Comparison of ENCODE assay signal across 15 cellular contexts in genomic region chr7:77444123-77444522, GRCh38.
DNase-seq lines count a peak whose midpoint lies in the region; ATAC-seq and TF ChIP-seq lines count a peak whose summit lies in the region.
"Had no signal": no experiment of that assay in that cellular context is flagged by ENCODE, and none has a peak within 500 bp of the region (broad histone marks: within the 10 kb centered on the region; RNA-seq: fewer than 3 reads in every experiment).

No MANE protein-coding gene starts in this region.

- ATAC-seq in HG02798 (IDR thresholded peaks at IDR 0.05; ENCODE audit: poor library complexity, unreplicated experiment) = no peak
- ATAC-seq: activated CD8-positive, alpha-beta T cell treated with anti-CD3 and anti-CD28 coated beads, Interleukin-2, amount 10 ng/mL, durations not matched to agents 7 days and 5 days; left ventricle myocardium superior had no signal

- H3K36me3 ChIP-seq in neutrophil = no peaks in the 10 kb centered on the region
- H3K36me3 ChIP-seq: ascending aorta, heart right ventricle had no signal

- TF ChIP-seq CTCF in fibroblast of mammary gland (conservative IDR thresholded peaks at IDR 0.05; ENCODE audit: control insufficient read depth, insufficient read depth, low read depth, low read length) (no peak), neutrophil (IDR thresholded peaks at IDR 0.05) (no peak), GM20000 (IDR thresholded peaks at IDR 0.05; ENCODE audit: extremely low read depth, missing control alignments) (no peak)

- DNase-seq in EL = peak; percentile 50
- peak; percentile 20 for DNase-seq in NCI-H69 (lab: John Stamatoyannopoulos, UW)
- peak; percentile 40 for DNase-seq in fibroblast of mammary gland (ENCODE audit: low read depth)
- DNase-seq in GM20000 (ENCODE audit: low spot score) = no peak
- no peak for DNase-seq in dedifferentiated amniotic fluid mesenchymal stem cell (ENCODE audit: extremely low spot score)
- DNase-seq in HUDEP-2 (lab: John Stamatoyannopoulos, UW; ENCODE audit: unreplicated experiment in 76 of 76) = no peak
- DNase-seq: activated CD8-positive, alpha-beta T cell treated with anti-CD3 and anti-CD28 coated beads, Interleukin-2, amount 10 ng/mL, durations not matched to agents 7 days and 5 days; AML-193; heart right ventricle; left ventricle myocardium superior; MV-4-11; NCI-H226 had no signal

- peak overlapping the region; percentile 84 for H3K27ac ChIP-seq in neutrophil
- H3K27ac ChIP-seq: ascending aorta had no signal

- H3K4me1 ChIP-seq in neutrophil (ENCODE audit: control insufficient read depth in 1 of 2, insufficient read depth in 1 of 2, low read depth in 1 of 2, low read length in 1 of 2) = peaks cover 57 to 58% of the 10 kb centered on the region in 2 experiments
- H3K4me1 ChIP-seq: ascending aorta had no signal

- H3K27me3 ChIP-seq in neutrophil = no peaks in the 10 kb centered on the region
- H3K27me3 ChIP-seq: ascending aorta, heart right ventricle had no signal

- H3K4me3 ChIP-seq in fibroblast of mammary gland (ENCODE audit: control insufficient read depth, low read depth, low read length) (no peak overlapping the region), neutrophil (ENCODE audit: low read depth in 1 of 2, low read length in 1 of 2) (no peak overlapping the region)
- H3K4me3 ChIP-seq: ascending aorta, heart right ventricle had no signal

- H3K9me3 ChIP-seq in neutrophil = no peaks in the 10 kb centered on the region
- H3K9me3 ChIP-seq: ascending aorta, heart right ventricle had no signal

Comparison
In these comparisons a context has a peak if more than half of its experiments do, and no peak if none do; other contexts are left out.
1. DNase-seq: peak in EL (single experiment), NCI-H69 (single experiment) and fibroblast of mammary gland (single experiment); none in GM20000 (single experiment), dedifferentiated amniotic fluid mesenchymal stem cell (single experiment) and HUDEP-2 (0 of 76).